10 cellular contexts compared by ENCODE assay signal in the genomic region with DNA sequence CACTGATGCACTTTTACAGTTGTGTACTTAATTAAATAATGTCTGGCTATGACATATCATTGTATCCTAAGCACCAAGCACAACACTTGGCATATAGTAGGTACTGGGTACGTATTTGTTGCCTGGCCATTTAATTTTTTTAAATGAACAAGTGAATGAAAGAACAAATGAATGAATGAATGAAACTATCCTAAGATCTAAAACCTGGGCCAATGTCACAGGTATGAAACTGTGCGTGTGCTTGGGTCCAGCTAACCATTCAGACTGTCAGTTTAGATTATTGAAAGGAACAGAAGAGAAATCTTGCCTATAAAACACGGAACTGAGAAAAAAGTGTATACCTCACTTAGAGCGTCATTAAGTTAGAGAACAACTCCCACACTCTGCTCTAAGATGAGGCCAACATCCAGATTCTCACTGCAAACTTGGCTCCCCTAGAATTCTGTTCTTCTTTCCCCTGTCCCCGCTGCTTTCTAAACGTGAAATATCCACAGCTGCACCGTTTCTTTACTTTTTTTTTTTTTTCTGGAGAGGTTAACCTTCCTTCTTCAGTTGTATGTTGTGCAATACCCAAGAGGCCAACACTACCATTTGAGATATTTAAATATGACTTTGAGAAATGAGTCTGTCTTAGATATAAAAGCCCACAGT. TPM values are rescaled to one million over a fixed set of nuclear protein-coding genes. Genes with fewer than 3 reads are reported as not detected.
DNase-seq lines count a peak whose midpoint lies in the region; ATAC-seq and TF ChIP-seq lines count a peak whose summit lies in the region.
"Had no signal": no experiment of that assay in that cellular context is flagged by ENCODE, and none has a peak within 500 bp of the region (broad histone marks: within the 10 kb centered on the region; RNA-seq: fewer than 3 reads in every experiment).

No MANE protein-coding gene starts in this region.

- peak overlapping the region; percentile 86 for H3K4me2 ChIP-seq in SU-DHL-6 (ENCODE audit: low read depth, low read length, poor library complexity, severe bottlenecking)

- DNase-seq in AG10803 (ENCODE audit: low read depth): peak; percentile 56
- no peak for DNase-seq in AG20443 (ENCODE audit: low spot score)
- no peak for DNase-seq in activated CD8-positive, alpha-beta memory T cell treated with anti-CD3 and anti-CD28 coated beads, Interleukin-2, amount 50 U/mL, for 48 hours
- no peak for DNase-seq in activated CD4-positive, alpha-beta memory T cell treated with anti-CD3 and anti-CD28 coated beads, Interleukin-2, amount 10 ng/mL, durations not matched to agents 7 days and 5 days
- DNase-seq in vagina (ENCODE audit: extremely low spot score in 2 of 2): no peak
- DNase-seq: activated CD4-positive, alpha-beta memory T cell treated with anti-CD3 and anti-CD28 coated beads for 36 hours; posterior cingulate gyrus had no signal

- peaks cover 2% of the 10 kb centered on the region for H3K36me3 Mint-ChIP-seq in activated CD4-positive, alpha-beta memory T cell treated with anti-CD3 and anti-CD28 coated beads, Interleukin-2, amount 10 ng/mL, durations not matched to agents 7 days and 5 days (ENCODE audit: low read depth)

- POLR2A ChIA-PET in activated CD4-positive, alpha-beta memory T cell treated with anti-CD3 and anti-CD28 coated beads, Interleukin-2, amount 10 ng/mL, durations not matched to agents 7 days and 5 days (lab: Charles Lee): no interaction called here

- H3K9me3 Mint-ChIP-seq in activated CD4-positive, alpha-beta memory T cell treated with anti-CD3 and anti-CD28 coated beads, Interleukin-2, amount 10 ng/mL, durations not matched to agents 7 days and 5 days: no peaks in the 10 kb centered on the region
- H3K9me3 Mint-ChIP-seq: activated CD4-positive, alpha-beta memory T cell treated with anti-CD3 and anti-CD28 coated beads for 36 hours had no signal

- H3K4me1 Mint-ChIP-seq in activated CD4-positive, alpha-beta memory T cell treated with anti-CD3 and anti-CD28 coated beads, Interleukin-2, amount 10 ng/mL, durations not matched to agents 7 days and 5 days: peaks cover 9% of the 10 kb centered on the region

- TF ChIP-seq CTCF in AG10803 (conservative IDR thresholded peaks at IDR 0.05; ENCODE audit: low read length) (no peak), SU-DHL-6 (IDR thresholded peaks at IDR 0.05; ENCODE audit: insufficient read depth, low read length, poor library complexity, severe bottlenecking) (no peak), vagina (IDR thresholded peaks at IDR 0.05) (no peak)

- intact Hi-C loops in vagina (cut with DNase I): no loop called here

- no peaks in the 10 kb centered on the region for H3K4me1 ChIP-seq in vagina

- no peak overlapping the region for H3K4me3 Mint-ChIP-seq in activated CD4-positive, alpha-beta memory T cell treated with anti-CD3 and anti-CD28 coated beads, Interleukin-2, amount 10 ng/mL, durations not matched to agents 7 days and 5 days
- H3K4me3 Mint-ChIP-seq: activated CD4-positive, alpha-beta memory T cell treated with anti-CD3 and anti-CD28 coated beads for 36 hours had no signal

- H3F3A ChIP-seq in SU-DHL-6 (ENCODE audit: insufficient read depth): peaks cover 65% of the 10 kb centered on the region

- H4K20me1 ChIP-seq in SU-DHL-6 (ENCODE audit: low read depth, low read length): no peaks in the 10 kb centered on the region

- H3K9me3 ChIP-seq in SU-DHL-6 (ENCODE audit: insufficient read depth, low read length): no peaks in the 10 kb centered on the region
- no peaks in the 10 kb centered on the region for H3K9me3 ChIP-seq in vagina

- TF ChIP-seq POLR2A in vagina (IDR thresholded peaks at IDR 0.05): no peak

- peak overlapping the region; percentile 100 for H3K27ac ChIP-seq in SU-DHL-6 (ENCODE audit: low read depth, low read length)
- no peak overlapping the region for H3K27ac ChIP-seq in vagina

- CTCF ChIA-PET in activated CD4-positive, alpha-beta memory T cell treated with anti-CD3 and anti-CD28 coated beads, Interleukin-2, amount 10 ng/mL, durations not matched to agents 7 days and 5 days (lab: Charles Lee): no interaction called here

- H3K27me3 ChIP-seq in SU-DHL-6 (ENCODE audit: low read length) (no peaks in the 10 kb centered on the region), vagina (no peaks in the 10 kb centered on the region)

- H2AFZ ChIP-seq in SU-DHL-6 (ENCODE audit: low read depth, low read length, severe bottlenecking): no peak overlapping the region

- peak overlapping the region; percentile 65 for H3K9ac ChIP-seq in SU-DHL-6 (ENCODE audit: low read length)

- no peaks in the 10 kb centered on the region for H3K79me2 ChIP-seq in SU-DHL-6 (ENCODE audit: insufficient read depth, low read length)

- H3K36me3 ChIP-seq in SU-DHL-6 (ENCODE audit: low read length) (no peaks in the 10 kb centered on the region), vagina (no peaks in the 10 kb centered on the region)

- H3K27ac Mint-ChIP-seq in activated CD4-positive, alpha-beta memory T cell treated with anti-CD3 and anti-CD28 coated beads, Interleukin-2, amount 10 ng/mL, durations not matched to agents 7 days and 5 days: no peak overlapping the region
- H3K27ac Mint-ChIP-seq: activated CD4-positive, alpha-beta memory T cell treated with anti-CD3 and anti-CD28 coated beads for 36 hours had no signal

- ATAC-seq in GM19455 (IDR thresholded peaks at IDR 0.05; ENCODE audit: unreplicated experiment): peak; percentile 55
- ATAC-seq in HG03108 (IDR thresholded peaks at IDR 0.05; ENCODE audit: unreplicated experiment): peak; percentile 47

- no peaks in the 10 kb centered on the region for H3K27me3 Mint-ChIP-seq in activated CD4-positive, alpha-beta memory T cell treated with anti-CD3 and anti-CD28 coated beads, Interleukin-2, amount 10 ng/mL, durations not matched to agents 7 days and 5 days
- H3K27me3 Mint-ChIP-seq: activated CD4-positive, alpha-beta memory T cell treated with anti-CD3 and anti-CD28 coated beads for 36 hours had no signal

- no peaks in the 10 kb centered on the region for H3K9me2 ChIP-seq in SU-DHL-6 (replicated peaks; ENCODE audit: insufficient read depth, low read length)

- H3K4me3 ChIP-seq in AG10803 (ENCODE audit: low read length): no peak overlapping the region
- no peak overlapping the region for H3K4me3 ChIP-seq in SU-DHL-6 (ENCODE audit: insufficient read depth, low read length, poor library complexity, severe bottlenecking)
- H3K4me3 ChIP-seq in vagina: no peak overlapping the region

RNA-seq across cellular contexts. Expression of gene SEL1L3, which starts 17.3 kb away (rescaled TPM):
- 10 to 100 TPM; 88.3 to 91.3 TPM for total RNA-seq in activated CD4-positive, alpha-beta memory T cell treated with anti-CD3 and anti-CD28 coated beads, Interleukin-2, amount 10 ng/mL, durations not matched to agents 7 days and 5 days
- total RNA-seq in vagina: 8.3 TPM

RNA-seq across cellular contexts. Expression of gene SMIM20, which starts 33.9 kb away (rescaled TPM):
- 10 to 100 TPM; 11.5 to 14.4 TPM for total RNA-seq in activated CD4-positive, alpha-beta memory T cell treated with anti-CD3 and anti-CD28 coated beads, Interleukin-2, amount 10 ng/mL, durations not matched to agents 7 days and 5 days
- 12.8 TPM for total RNA-seq in vagina
